21 cellular contexts compared by ENCODE assay signal in genomic region chr4:119666653-119667091, GRCh38. TPM values are rescaled to one million over a fixed set of nuclear protein-coding genes. Genes with fewer than 3 reads are reported as not detected.
DNase-seq lines count a peak whose midpoint lies in the region; ATAC-seq and TF ChIP-seq lines count a peak whose summit lies in the region.
"Had no signal": no experiment of that assay in that cellular context is flagged by ENCODE, and none has a peak within 500 bp of the region (broad histone marks: within the 10 kb centered on the region; RNA-seq: fewer than 3 reads in every experiment).

No MANE protein-coding gene starts in this region.

- H3K4me3 Mint-ChIP-seq in progenitor cell of endocrine pancreas (ENCODE audit: low read depth), result no peak overlapping the region
- H3K4me3 Mint-ChIP-seq: GM23338; stimulated activated naive CD8-positive, alpha-beta T cell treated with anti-CD3 and anti-CD28 coated beads, Interleukin-15, amount 100 ng/mL, for 72 hours; type B pancreatic cell had no signal

- H3K9ac ChIP-seq in rectal smooth muscle tissue (ENCODE audit: low read length), result no peak overlapping the region

- no peak overlapping the region for H3K4me3 ChIP-seq in rectal smooth muscle tissue (ENCODE audit: low read length)
- H3K4me3 ChIP-seq: GM23338, left lung had no signal

- H3K36me3 ChIP-seq in rectal smooth muscle tissue (ENCODE audit: control insufficient read depth, insufficient read depth, low read length), result no peaks in the 10 kb centered on the region
- H3K36me3 ChIP-seq: left lung had no signal

- H3K27ac Mint-ChIP-seq in progenitor cell of endocrine pancreas, result no peak overlapping the region
- H3K27ac Mint-ChIP-seq: GM23338; stimulated activated naive CD8-positive, alpha-beta T cell treated with anti-CD3 and anti-CD28 coated beads, Interleukin-15, amount 100 ng/mL, for 72 hours; type B pancreatic cell had no signal

- no peaks in the 10 kb centered on the region for H3K27me3 Mint-ChIP-seq in progenitor cell of endocrine pancreas

- DNase-seq in DMS53 (lab: John Stamatoyannopoulos, UW), result peak; percentile 44
- DNase-seq in DMS53 treated with DMSO at 0.1 percent for 48 hours (lab: John Stamatoyannopoulos, UW; ENCODE audit: unreplicated experiment), result no peak
- DNase-seq in NCI-H82 (lab: John Stamatoyannopoulos, UW), result peak; percentile 92
- peak; percentile 87 for DNase-seq in foreskin melanocyte
- no peak for DNase-seq in hippocampal formation (lab: John Stamatoyannopoulos, UW)
- no peak for DNase-seq in progenitor cell of endocrine pancreas (ENCODE audit: low spot score, unreplicated experiment)
- DNase-seq: activated CD4-positive, alpha-beta T cell treated with anti-CD3 and anti-CD28 coated beads for 48 hours; activated effector memory CD4-positive, alpha-beta T cell treated with Interleukin-2 at 50 U/mL for 16 hours; AML-193; COR-L47; left lung; NCI-H1105 treated with DMSO at 0.1 percent for 48 hours; NCI-H2107; RPMI8226; stimulated activated CD4-positive, alpha-beta T cell treated with anti-CD3 and anti-CD28 coated beads, Interleukin-2, amount 100 ng/mL, for 24 hours; stimulated activated naive CD8-positive, alpha-beta T cell treated with anti-CD3 and anti-CD28 coated beads, Interleukin-15, amount 100 ng/mL, for 72 hours had no signal

- TF ChIP-seq CTCF in progenitor cell of endocrine pancreas (IDR thresholded peaks at IDR 0.05; ENCODE audit: unreplicated experiment), result no peak

- peaks cover 36% of the 10 kb centered on the region for H3K4me1 ChIP-seq in rectal smooth muscle tissue (ENCODE audit: control insufficient read depth, insufficient read depth, low read length)
- H3K4me1 ChIP-seq: left lung had no signal

- H3K36me3 Mint-ChIP-seq in progenitor cell of endocrine pancreas (ENCODE audit: insufficient read depth), result no peaks in the 10 kb centered on the region
- H3K36me3 Mint-ChIP-seq: type B pancreatic cell had no signal

- H3K4me1 Mint-ChIP-seq in progenitor cell of endocrine pancreas (ENCODE audit: low read depth), result peaks cover 9% of the 10 kb centered on the region
- H3K4me1 Mint-ChIP-seq: stimulated activated naive CD8-positive, alpha-beta T cell treated with anti-CD3 and anti-CD28 coated beads, Interleukin-15, amount 100 ng/mL, for 72 hours had no signal

- no peak for ATAC-seq in GM19397 (IDR thresholded peaks at IDR 0.05; ENCODE audit: unreplicated experiment)
- ATAC-seq: GM23338; left lung; stimulated activated naive CD8-positive, alpha-beta T cell treated with anti-CD3 and anti-CD28 coated beads, Interleukin-15, amount 100 ng/mL, for 72 hours had no signal

- no peaks in the 10 kb centered on the region for H3K27me3 ChIP-seq in rectal smooth muscle tissue (ENCODE audit: control insufficient read depth, insufficient read depth, low read length)
- H3K27me3 ChIP-seq: left lung had no signal

- H3K9me3 Mint-ChIP-seq in progenitor cell of endocrine pancreas (ENCODE audit: low read depth), result no peaks in the 10 kb centered on the region
- H3K9me3 Mint-ChIP-seq: GM23338; stimulated activated naive CD8-positive, alpha-beta T cell treated with anti-CD3 and anti-CD28 coated beads, Interleukin-15, amount 100 ng/mL, for 72 hours; type B pancreatic cell had no signal

- peak overlapping the region; percentile 46 for H3K27ac ChIP-seq in rectal smooth muscle tissue (ENCODE audit: low read depth, low read length)
- H3K27ac ChIP-seq: 22Rv1, left lung had no signal

RNA-seq across cellular contexts. Expression of gene PDE5A, which starts 38.1 kb away (rescaled TPM):
- 44.6 and 51.9 TPM in 2 replicates for total RNA-seq in progenitor cell of endocrine pancreas

Comparison
In these comparisons a context has a peak if more than half of its experiments do, and no peak if none do; other contexts are left out.
1. DNase-seq: peak in DMS53 (single experiment), NCI-H82 (single experiment) and foreskin melanocyte (single experiment); none in DMS53 treated with DMSO at 0.1 percent for 48 hours (single experiment), hippocampal formation (0 of 2) and progenitor cell of endocrine pancreas (single experiment).